Comparison of ENCODE assay signal across 26 cellular contexts in genomic region chr2:129623783-129624182, GRCh38.
"Had no signal": no experiment of that assay in that cellular context is flagged by ENCODE, and none has a peak within 500 bp of the region (broad histone marks: within the 10 kb centered on the region; RNA-seq: fewer than 3 reads in every experiment).

No MANE protein-coding gene starts in this region.

- DNase-seq: activated CD4-positive, alpha-beta memory T cell treated with anti-CD3 and anti-CD28 coated beads, Interleukin-2, amount 10 ng/mL, durations not matched to agents 7 days and 5 days; activated CD4-positive, alpha-beta T cell treated with anti-CD3 and anti-CD28 coated beads for 1 hour; activated CD4-positive, alpha-beta T cell treated with anti-CD3 and anti-CD28 coated beads for 4 hours; activated CD4-positive, alpha-beta T cell treated with anti-CD3 and anti-CD28 coated beads, Interleukin-2, amount 10 ng/mL, durations not matched to agents 7 days and 5 days; activated CD4-positive, alpha-beta T cell treated with anti-CD3 and anti-CD28 coated beads, Interleukin-2, amount 50 U/mL, for 4 hours; activated CD8-positive, alpha-beta memory T cell treated with anti-CD3 and anti-CD28 coated beads, Interleukin-2, amount 50 U/mL, for 48 hours; activated gamma-delta T cell; activated naive CD4-positive, alpha-beta T cell; activated naive CD4-positive, alpha-beta T cell treated with anti-CD3 and anti-CD28 coated beads, Interleukin-2, amount 10 ng/mL, durations not matched to agents 7 days and 5 days; activated naive CD8-positive, alpha-beta T cell treated with anti-CD3 and anti-CD28 coated beads, Interleukin-2, amount 10 ng/mL, durations not matched to agents 7 days and 5 days; activated T-cell treated with anti-CD3 and anti-CD28 coated beads for 4 hours; activated T-cell treated with anti-CD3 and anti-CD28 coated beads, Interleukin-2, amount 50 U/mL, for 24 hours; activated T-cell treated with anti-CD3 and anti-CD28 coated beads, Interleukin-2, amount 50 U/mL, for 72 hours; dorsolateral prefrontal cortex; effector memory CD4-positive, alpha-beta T cell; endodermal cell; erythroblast; foreskin keratinocyte; gastrocnemius medialis; heart right ventricle; T-helper 2 cell had no signal

- H3K4me3 ChIP-seq: ascending aorta, breast epithelium, cardiac muscle cell, coronary artery, dorsolateral prefrontal cortex, esophagus muscularis mucosa, gastrocnemius medialis, heart right ventricle had no signal

- H3K4me1 ChIP-seq: ascending aorta, breast epithelium, esophagus muscularis mucosa, foreskin keratinocyte, gastrocnemius medialis, heart right ventricle had no signal

- H3K27ac ChIP-seq: ascending aorta, breast epithelium, cardiac muscle cell, coronary artery, dorsolateral prefrontal cortex, esophagus muscularis mucosa, foreskin keratinocyte, gastrocnemius medialis, heart right ventricle had no signal

- H3K9me3 ChIP-seq: ascending aorta, breast epithelium, esophagus muscularis mucosa, gastrocnemius medialis had no signal

- H3K27me3 ChIP-seq: ascending aorta, breast epithelium, cardiac muscle cell, foreskin keratinocyte, gastrocnemius medialis had no signal

- H3K36me3 ChIP-seq: ascending aorta, breast epithelium, cardiac muscle cell, esophagus muscularis mucosa, gastrocnemius medialis, heart right ventricle had no signal
